In genomic region chr1:204509186-204509635, GRCh38 we compare ENCODE assay signal across 1 cellular context.
A peak's percentile ranks its signal among the peaks of the same experiment; 100 is the strongest.
TF ChIP-seq lines count a peak whose summit lies in the region.

No MANE protein-coding gene starts in this region.

TF ChIP-seq in HepG2, 621 proteins besides CTCF, POLR2A, EP300 and RAD21 (continued from another document):
- TF ChIP-seq RNF2 (conservative IDR thresholded peaks at IDR 0.05; ENCODE audit: low read depth) (no peak), ZGPAT (CRISPR knock-in tag; IDR thresholded peaks at IDR 0.05) (peak; percentile 55; the same call in 1 of the 2 replicates), ZNF317 (CRISPR knock-in tag; IDR thresholded peaks at IDR 0.05) (no peak), ATF1 (CRISPR knock-in tag; IDR thresholded peaks at IDR 0.05) (no peak), ZNF839 (CRISPR knock-in tag; IDR thresholded peaks at IDR 0.05; ENCODE audit: borderline replicate concordance) (no peak), ZSCAN25 (CRISPR knock-in tag; IDR thresholded peaks at IDR 0.05) (no peak), ZNF253 (CRISPR knock-in tag; IDR thresholded peaks at IDR 0.05; ENCODE audit: borderline replicate concordance) (no peak), PHF20 (CRISPR knock-in tag; IDR thresholded peaks at IDR 0.05) (no peak), SOX6 (IDR thresholded peaks at IDR 0.05) (no peak), SOX6 (CRISPR knock-in tag; IDR thresholded peaks at IDR 0.05) (peak; percentile 36)
